Comparison of ENCODE assay signal across 8 cellular contexts in genomic region chr3:196721097-196721496, GRCh38.
"Had no signal": no experiment of that assay in that cellular context is flagged by ENCODE, and none has a peak within 500 bp of the region (broad histone marks: within the 10 kb centered on the region; RNA-seq: fewer than 3 reads in every experiment).

No MANE protein-coding gene starts in this region.

- H3K4me3 ChIP-seq: GM12878 had no signal

- FAIRE-seq: G401.6, GM12878, GM12891, GM12892, GM18507, GM19239 had no signal

- DNase-seq: GDM1, GF-D8 had no signal

- ATAC-seq: GM12878 had no signal
